ENCODE assay signal across 11 cellular contexts in the genomic region with DNA sequence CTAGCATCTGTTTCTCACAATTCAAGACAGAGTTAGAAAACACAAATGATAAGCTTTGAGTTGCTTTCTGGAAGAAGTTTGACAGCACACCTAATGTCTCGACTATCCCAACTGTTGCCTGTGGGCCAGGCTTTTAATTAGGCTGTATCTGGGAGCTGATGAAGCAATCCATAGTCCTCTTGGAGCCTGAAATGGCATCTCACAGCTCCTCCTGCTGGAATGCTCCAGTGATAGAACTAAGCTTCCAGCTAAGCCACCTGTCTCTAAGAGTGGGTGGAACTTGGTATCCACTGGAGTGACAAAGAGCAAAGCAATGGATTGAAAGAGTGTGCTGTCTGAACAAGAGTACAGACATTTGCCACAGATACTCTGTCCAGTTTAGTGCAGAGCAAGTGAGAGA.
DNase-seq lines count a peak whose midpoint lies in the region; ATAC-seq and TF ChIP-seq lines count a peak whose summit lies in the region.
"Had no signal": no experiment of that assay in that cellular context is flagged by ENCODE, and none has a peak within 500 bp of the region (broad histone marks: within the 10 kb centered on the region; RNA-seq: fewer than 3 reads in every experiment).

No MANE protein-coding gene starts in this region.

- no peaks in the 10 kb centered on the region for H3K27me3 ChIP-seq in iPS DF 6.9 (ENCODE audit: control insufficient read depth, insufficient read depth, low read length)

- H3K36me3 Mint-ChIP-seq in HFFc6 (ENCODE audit: low read depth): no peaks in the 10 kb centered on the region

- ATAC-seq in GM19455 (IDR thresholded peaks at IDR 0.05; ENCODE audit: unreplicated experiment) (no peak), HG03439 (IDR thresholded peaks at IDR 0.05; ENCODE audit: unreplicated experiment) (no peak)
- ATAC-seq: activated CD8-positive, alpha-beta T cell treated with anti-CD3 and anti-CD28 coated beads, Interleukin-2, amount 10 ng/mL, durations not matched to agents 7 days and 5 days had no signal

- peak; percentile 3 for DNase-seq in AG09319 (ENCODE audit: extremely low read depth, low read depth)
- DNase-seq in HFFc6: peak; percentile 54
- DNase-seq in iPS DF 6.9 (ENCODE audit: low read depth, low spot score): peak; percentile 25
- DNase-seq in cardiac septum (ENCODE audit: low spot score): no peak
- no peak for DNase-seq in NCI-H2081 treated with DMSO at 0.1 percent for 48 hours (lab: John Stamatoyannopoulos, UW)
- DNase-seq: activated CD8-positive, alpha-beta T cell treated with anti-CD3 and anti-CD28 coated beads, Interleukin-2, amount 10 ng/mL, durations not matched to agents 7 days and 5 days; lower lobe of right lung; NCI-H748 treated with DMSO at 0.1 percent for 48 hours had no signal

- intact Hi-C loops in cardiac septum (cut with DNase I): no loop called here

- H3K4me1 Mint-ChIP-seq in HFFc6 (ENCODE audit: low read depth): no peaks in the 10 kb centered on the region; the same call in 1 of the 2 replicates

- TF ChIP-seq CTCF in AG09319 (IDR thresholded peaks at IDR 0.05; ENCODE audit: low read depth, low read length): peak; percentile 55
- peak; percentile 75 for TF ChIP-seq CTCF in HFFc6 (IDR thresholded peaks at IDR 0.05)
- peak; percentile 23; the same call in 1 of the 2 replicates for TF ChIP-seq CTCF in WI38 (IDR thresholded peaks at IDR 0.05; ENCODE audit: low read depth, low read length)

- no peak overlapping the region for H3K27ac Mint-ChIP-seq in HFFc6
- H3K27ac Mint-ChIP-seq: activated CD8-positive, alpha-beta T cell treated with anti-CD3 and anti-CD28 coated beads, Interleukin-2, amount 10 ng/mL, durations not matched to agents 7 days and 5 days had no signal

- WGBS in iPS DF 6.9 (ENCODE audit: insufficient coverage, insufficient read length): no CpG with 5 or more reads among the region's 1 CpG

- H3K4me3 ChIP-seq in WI38 (ENCODE audit: low read depth, low read length) (no peak overlapping the region), iPS DF 6.9 (ENCODE audit: low read length) (no peak overlapping the region)
- H3K4me3 ChIP-seq: lower lobe of right lung had no signal

- no peaks in the 10 kb centered on the region; the same call in 1 of the 2 replicates for H3K27me3 Mint-ChIP-seq in HFFc6 (ENCODE audit: insufficient read depth)

- H3K36me3 ChIP-seq in iPS DF 6.9 (ENCODE audit: control insufficient read depth, insufficient read depth, low read length): no peaks in the 10 kb centered on the region
- H3K36me3 ChIP-seq: lower lobe of right lung had no signal

- peaks cover 1% of the 10 kb centered on the region for H3K9me3 Mint-ChIP-seq in HFFc6

- no peak overlapping the region for H3K4me3 Mint-ChIP-seq in HFFc6
- H3K4me3 Mint-ChIP-seq: activated CD8-positive, alpha-beta T cell treated with anti-CD3 and anti-CD28 coated beads, Interleukin-2, amount 10 ng/mL, durations not matched to agents 7 days and 5 days had no signal

- no peaks in the 10 kb centered on the region for H3K4me1 ChIP-seq in iPS DF 6.9 (ENCODE audit: control insufficient read depth, insufficient read depth, low read length)
- H3K4me1 ChIP-seq: lower lobe of right lung had no signal

- H3K9me3 ChIP-seq in iPS DF 6.9 (ENCODE audit: control insufficient read depth, insufficient read depth, low read length): no peaks in the 10 kb centered on the region
- H3K9me3 ChIP-seq: lower lobe of right lung had no signal

- H3K27ac ChIP-seq in iPS DF 6.9 (ENCODE audit: low read length): no peak overlapping the region
- H3K27ac ChIP-seq: lower lobe of right lung had no signal

Comparison
In these comparisons a context has a peak if more than half of its experiments do, and no peak if none do; other contexts are left out.
1. DNase-seq: peak in AG09319 (single experiment), HFFc6 (single experiment) and iPS DF 6.9 (single experiment); none in cardiac septum (single experiment) and NCI-H2081 treated with DMSO at 0.1 percent for 48 hours (single experiment).
2. CTCF ChIP-seq: peak in every context shown above with its lines; median percentile 75 in HFFc6; 55 in AG09319; 23 in WI38.